In genomic region chr9:130563797-130564196, GRCh38 we compare ENCODE assay signal across 22 cellular contexts. TPM values are rescaled to one million over a fixed set of nuclear protein-coding genes. Genes with fewer than 3 reads are reported as not detected.
DNase-seq lines count a peak whose midpoint lies in the region; FAIRE-seq and TF ChIP-seq lines count a peak whose summit lies in the region.
"Had no signal": no experiment of that assay in that cellular context is flagged by ENCODE, and none has a peak within 500 bp of the region (broad histone marks: within the 10 kb centered on the region; RNA-seq: fewer than 3 reads in every experiment).

No MANE protein-coding gene starts in this region.

- H3K27me3 ChIP-seq in neural progenitor cell (no peaks in the 10 kb centered on the region), spleen (replicated peaks in 1 of 7) (peaks cover 0 to 38% (median 0%) of the 10 kb centered on the region in 7 donors)
- H3K27me3 ChIP-seq: BLaER1 treated with 17β-estradiol and CSF1 and Interleukin-3, amounts not matched to agents 10 nM and 100 nM had no signal

- H3K27ac Mint-ChIP-seq in neural progenitor cell: peak overlapping the region; percentile 19
- H3K27ac Mint-ChIP-seq: B cell; CD4-positive, alpha-beta T cell; CD8-positive, alpha-beta T cell had no signal

- no peaks in the 10 kb centered on the region for H3K4me1 ChIP-seq in HEK293 (ENCODE audit: control insufficient read depth, insufficient read depth, low read length)
- H3K4me1 ChIP-seq in neural progenitor cell: no peaks in the 10 kb centered on the region
- H3K4me1 ChIP-seq in spleen: no peaks in the 10 kb centered on the region
- no peaks in the 10 kb centered on the region for H3K4me1 ChIP-seq in kidney (ENCODE audit: control insufficient read depth in 1 of 2, insufficient read depth in 1 of 2, low read depth in 1 of 2, low read length in 2 of 2)
- H3K4me1 ChIP-seq: A549, Caco-2 had no signal

- H3K36me3 ChIP-seq in HEK293 (ENCODE audit: control insufficient read depth in 2 of 2, insufficient read depth in 1 of 2, low read length in 2 of 2) (no peaks in the 10 kb centered on the region), neural progenitor cell (no peaks in the 10 kb centered on the region), spleen (no peaks in the 10 kb centered on the region), kidney (ENCODE audit: control insufficient read depth in 1 of 2, insufficient read depth in 2 of 2, low read length in 2 of 2) (no peaks in the 10 kb centered on the region)
- H3K36me3 ChIP-seq: BLaER1 treated with 17β-estradiol and CSF1 and Interleukin-3, amounts not matched to agents 10 nM and 100 nM had no signal

- H3K4me3 ChIP-seq in HEK293 (ENCODE audit: low read depth, low read length) (no peak overlapping the region), neural progenitor cell (no peak overlapping the region), spleen (no peak overlapping the region), kidney (ENCODE audit: low read length in 2 of 2) (no peak overlapping the region)
- H3K4me3 ChIP-seq: A549; BLaER1 treated with 17β-estradiol and CSF1 and Interleukin-3, amounts not matched to agents 10 nM and 100 nM had no signal

- H3K9me3 Mint-ChIP-seq in neural progenitor cell: no peaks in the 10 kb centered on the region
- H3K9me3 Mint-ChIP-seq: CD4-positive, alpha-beta T cell; CD8-positive, alpha-beta T cell had no signal

- no peaks in the 10 kb centered on the region for H4K20me1 ChIP-seq in neural progenitor cell (ENCODE audit: low read depth)
- H4K20me1 ChIP-seq: BLaER1 treated with 17β-estradiol and CSF1 and Interleukin-3, amounts not matched to agents 10 nM and 100 nM had no signal

- TF ChIP-seq CTCF in HEK293 (tag by site-specific recombination; IDR thresholded peaks at IDR 0.05): no peak
- TF ChIP-seq CTCF in neural progenitor cell (IDR thresholded peaks at IDR 0.05): no peak
- no peak for TF ChIP-seq CTCF in spleen (IDR thresholded peaks at IDR 0.05 in 8 of 11, conservative IDR thresholded peaks at IDR 0.05 in 3 of 11)
- TF ChIP-seq CTCF in kidney (IDR thresholded peaks at IDR 0.05; ENCODE audit: borderline replicate concordance, extremely low read depth, insufficient read depth): no peak

- POLR2A ChIA-PET in HEK293 (lab: Yijun Ruan, JAX): interaction anchor here (0.5 kb wide), 1 partner anchor 432 kb away, joined by 4 read pairs; no protein-coding TSS in a partner anchor

- no peak overlapping the region for H3K4me2 ChIP-seq in neural progenitor cell
- H3K4me2 ChIP-seq: A549 had no signal

- no peaks in the 10 kb centered on the region for H3K36me3 Mint-ChIP-seq in neural progenitor cell
- H3K36me3 Mint-ChIP-seq: CD8-positive, alpha-beta T cell had no signal

- no peak for TF ChIP-seq POLR2A in spleen (IDR thresholded peaks at IDR 0.05)

- 88 to 94% (median 91%) methylated on average over 7 of the region's 7 CpGs for WGBS in spleen, 5 donors

- intact Hi-C loops in spleen (cut with DNase I; ENCODE audit: low total_unique reads): no loop called here
- intact Hi-C loops in kidney (cut with DNase I): no loop called here

- no peak overlapping the region for H2AFZ ChIP-seq in neural progenitor cell (replicated peaks)

- H3K27me3 Mint-ChIP-seq in neural progenitor cell (ENCODE audit: insufficient read depth, low read depth): no peaks in the 10 kb centered on the region

- H3F3A ChIP-seq in neural progenitor cell (ENCODE audit: low read depth): no peaks in the 10 kb centered on the region

- H3K9ac ChIP-seq in neural progenitor cell (no peak overlapping the region), kidney (ENCODE audit: low read length in 2 of 2) (no peak overlapping the region)
- H3K9ac ChIP-seq: BLaER1 treated with 17β-estradiol and CSF1 and Interleukin-3, amounts not matched to agents 10 nM and 100 nM had no signal

- DNase-seq in neural progenitor cell (ENCODE audit: low spot score) (no peak), spleen (peak; percentile 15), kidney (no peak), NCI-H526 treated with DMSO at 0.1 percent for 48 hours (lab: John Stamatoyannopoulos, UW) (no peak)
- no peak for DNase-seq in activated naive CD4-positive, alpha-beta T cell treated with anti-CD3 and anti-CD28 coated beads, Interleukin-2, amount 50 U/mL, for 16 hours
- DNase-seq: AML-193; Caco-2; Calu3; CD4-positive, alpha-beta T cell; CD8-positive, alpha-beta T cell; DMS79 treated with DMSO at 0.1 percent for 48 hours; GF-D8 had no signal

- peaks cover 2% of the 10 kb centered on the region for H3K4me1 Mint-ChIP-seq in neural progenitor cell
- H3K4me1 Mint-ChIP-seq: B cell had no signal

- FAIRE-seq in kidney (lab: Jason Lieb, UNC): no peak
- FAIRE-seq: A549, D721Med, G401.6, GM12891, GM19239 had no signal

- CTCF ChIA-PET in HEK293 (lab: Yijun Ruan, JAX): interaction anchor here (0.6 kb wide), 1 partner anchor 34 kb away, joined by 3 read pairs; no protein-coding TSS in a partner anchor

- no peaks in the 10 kb centered on the region for H3K79me2 ChIP-seq in neural progenitor cell (ENCODE audit: low read depth)

- H3K4me3 Mint-ChIP-seq in neural progenitor cell: no peak overlapping the region
- H3K4me3 Mint-ChIP-seq: B cell; CD4-positive, alpha-beta T cell; CD8-positive, alpha-beta T cell had no signal

- H3K9me3 ChIP-seq in HEK293 (ENCODE audit: control insufficient read depth, insufficient read depth, low read depth, low read length) (no peaks in the 10 kb centered on the region), neural progenitor cell (ENCODE audit: low read depth) (no peaks in the 10 kb centered on the region), spleen (no peaks in the 10 kb centered on the region), kidney (ENCODE audit: control insufficient read depth in 1 of 2, low read length in 2 of 2) (no peaks in the 10 kb centered on the region)
- H3K9me3 ChIP-seq: A549; BLaER1 treated with 17β-estradiol and CSF1 and Interleukin-3, amounts not matched to agents 10 nM and 100 nM; Caco-2 had no signal

- H3K27ac ChIP-seq in HEK293 (ENCODE audit: extremely low read depth, low read depth, low read length): no peak overlapping the region
- no peak overlapping the region for H3K27ac ChIP-seq in neural progenitor cell
- H3K27ac ChIP-seq in spleen: no peak overlapping the region
- H3K27ac ChIP-seq in kidney (ENCODE audit: low read depth in 2 of 2, low read length in 2 of 2): no peak overlapping the region
- H3K27ac ChIP-seq: 22Rv1, A549, C4-2B had no signal

TF ChIP-seq in HEK293, 187 proteins besides CTCF, POLR2A, EP300 and RAD21:
- TF ChIP-seq ZNF10 (tag by site-specific recombination; IDR thresholded peaks at IDR 0.05): peak; percentile 95
- TF ChIP-seq KLF9 (tag by site-specific recombination; IDR thresholded peaks at IDR 0.05; ENCODE audit: low read depth): no peak
- TF ChIP-seq FEZF1 (tag by site-specific recombination; IDR thresholded peaks at IDR 0.05): no peak
- no peak for TF ChIP-seq KLF1 (tag by site-specific recombination; IDR thresholded peaks at IDR 0.05)
- no peak for TF ChIP-seq ZNF184 (tag by site-specific recombination; IDR thresholded peaks at IDR 0.05)
- TF ChIP-seq ZNF266 (tag by site-specific recombination; IDR thresholded peaks at IDR 0.05; ENCODE audit: low read depth): no peak
- TF ChIP-seq ZNF350 (tag by site-specific recombination; IDR thresholded peaks at IDR 0.05): no peak
- TF ChIP-seq, protein P1, sequence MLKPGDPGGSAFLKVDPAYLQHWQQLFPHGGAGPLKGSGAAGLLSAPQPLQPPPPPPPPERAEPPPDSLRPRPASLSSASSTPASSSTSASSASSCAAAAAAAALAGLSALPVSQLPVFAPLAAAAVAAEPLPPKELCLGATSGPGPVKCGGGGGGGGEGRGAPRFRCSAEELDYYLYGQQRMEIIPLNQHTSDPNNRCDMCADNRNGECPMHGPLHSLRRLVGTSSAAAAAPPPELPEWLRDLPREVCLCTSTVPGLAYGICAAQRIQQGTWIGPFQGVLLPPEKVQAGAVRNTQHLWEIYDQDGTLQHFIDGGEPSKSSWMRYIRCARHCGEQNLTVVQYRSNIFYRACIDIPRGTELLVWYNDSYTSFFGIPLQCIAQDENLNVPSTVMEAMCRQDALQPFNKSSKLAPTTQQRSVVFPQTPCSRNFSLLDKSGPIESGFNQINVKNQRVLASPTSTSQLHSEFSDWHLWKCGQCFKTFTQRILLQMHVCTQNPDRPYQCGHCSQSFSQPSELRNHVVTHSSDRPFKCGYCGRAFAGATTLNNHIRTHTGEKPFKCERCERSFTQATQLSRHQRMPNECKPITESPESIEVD (tag by site-specific recombination; IDR thresholded peaks at IDR 0.05): no peak
TF ChIP-seq in HEK293: peak in this region for 1.

RNA-seq across cellular contexts. Expression of gene FUBP3, which starts 15.6 kb away (rescaled TPM):
- total RNA-seq in neural progenitor cell (ENCODE audit: low replicate concordance) (65.2 and 87.2 TPM in 2 replicates), spleen (10 to 100 TPM; 26.9 to 46.1 (median 39.8) TPM), kidney (44.1 TPM)
- polyA plus RNA-seq in spleen (10 to 100 TPM; 14.7 to 21.0 (median 19.4) TPM), kidney (ENCODE audit: insufficient read depth, low read depth, low replicate concordance) (19.4 TPM)
